14 cellular contexts compared by ENCODE assay signal in genomic region chr6:3755637-3756515, GRCh38. TPM values are rescaled to one million over a fixed set of nuclear protein-coding genes. Genes with fewer than 3 reads are reported as not detected.
DNase-seq lines count a peak whose midpoint lies in the region; ATAC-seq and TF ChIP-seq lines count a peak whose summit lies in the region.
"Had no signal": no experiment of that assay in that cellular context is flagged by ENCODE, and none has a peak within 500 bp of the region (broad histone marks: within the 10 kb centered on the region; RNA-seq: fewer than 3 reads in every experiment).

No MANE protein-coding gene starts in this region.

- TF ChIP-seq POLR2A in erythroblast (IDR thresholded peaks at IDR 0.05; ENCODE audit: low read length): no peak

- H3K4me1 ChIP-seq in HUES6 (ENCODE audit: control insufficient read depth, insufficient read depth, low read length): peaks cover 33% of the 10 kb centered on the region
- H3K4me1 ChIP-seq: testis had no signal

- no peaks in the 10 kb centered on the region for H3K9me3 ChIP-seq in HUES6 (ENCODE audit: control insufficient read depth, insufficient read depth, low read depth, low read length)
- H3K9me3 ChIP-seq: psoas muscle, testis had no signal

- ATAC-seq in HG03025 (IDR thresholded peaks at IDR 0.05; ENCODE audit: low FRiP score, unreplicated experiment) (no peak), HG02588 (IDR thresholded peaks at IDR 0.05; ENCODE audit: unreplicated experiment) (no peak)
- ATAC-seq: psoas muscle, SK-N-SH treated with all-trans-retinoic acid at 6 μM for 48 hours had no signal

- H3K27me3 ChIP-seq in HUES6 (ENCODE audit: control insufficient read depth, insufficient read depth, low read length): peaks cover 27% of the 10 kb centered on the region
- H3K27me3 ChIP-seq: testis had no signal

- peak overlapping the region; percentile 66 for H3K27ac ChIP-seq in HUES6 (ENCODE audit: low read depth, low read length)
- H3K27ac ChIP-seq: psoas muscle, testis had no signal

- 0 out of 2 replicates have a peak overlapping the region, but pooled peaks have one; percentile 28 for H3K4me3 ChIP-seq in HUES6 (ENCODE audit: low read depth, low read length)
- H3K4me3 ChIP-seq: psoas muscle, testis had no signal

- H3K36me3 ChIP-seq in HUES6 (ENCODE audit: control insufficient read depth, insufficient read depth, low read length): no peaks in the 10 kb centered on the region

- H3K9ac ChIP-seq in HUES6 (ENCODE audit: low read length): no peak overlapping the region

- DNase-seq in COR-L47 (lab: John Stamatoyannopoulos, UW) (peak; percentile 51), NCI-H748 treated with DMSO at 0.1 percent for 48 hours (lab: John Stamatoyannopoulos, UW) (peak; percentile 80), left kidney (ENCODE audit: low read depth, low spot score) (peak; percentile 64), erythroblast (lab: John Stamatoyannopoulos, UW) (no peak), mucosa of gallbladder (ENCODE audit: low spot score) (no peak)
- DNase-seq: activated naive CD4-positive, alpha-beta T cell treated with Interleukin-2 at 50 U/mL for 16 hours; effector CD4-positive, alpha-beta T cell; OCI-M1; psoas muscle; testis had no signal

RNA-seq across cellular contexts. Expression of gene PXDC1, which starts 4.4 kb away (rescaled TPM):
- total RNA-seq in mucosa of gallbladder: 48.4 TPM

Comparison
In these comparisons a context has a peak if more than half of its experiments do, and no peak if none do; other contexts are left out.
1. DNase-seq: peak in COR-L47 (single experiment), NCI-H748 treated with DMSO at 0.1 percent for 48 hours (single experiment) and left kidney (single experiment); none in erythroblast (0 of 2) and mucosa of gallbladder (single experiment).